8 cellular contexts compared by ENCODE assay signal in genomic region chr5:124746916-124747769, GRCh38. TPM values are rescaled to one million over a fixed set of nuclear protein-coding genes. Genes with fewer than 3 reads are reported as not detected.
DNase-seq lines count a peak whose midpoint lies in the region; ATAC-seq and TF ChIP-seq lines count a peak whose summit lies in the region.

No MANE protein-coding gene starts in this region.

- H3K4me1 Mint-ChIP-seq in CD14-positive monocyte = peaks cover 43% of the 10 kb centered on the region

- TF ChIP-seq POLR2A in uterus (IDR thresholded peaks at IDR 0.05) = peak in 1 of 2 donors; percentile 17

- peaks cover 0 to 3% (median 0%) of the 10 kb centered on the region in 7 donors for H3K9me3 Mint-ChIP-seq in CD14-positive monocyte

- intact Hi-C loops in CD14-positive monocyte (cut with micrococcal nuclease) = loop anchor here in 1 of 2 donors (10.0 kb wide), 1 partner anchor 102 kb away; no protein-coding TSS in a partner anchor
- intact Hi-C loops in uterus (cut with DNase I; ENCODE audit: low total_unique reads) = loop anchor here (10.0 kb wide), 1 partner anchor 72 kb away; no protein-coding TSS in a partner anchor

- H3K4me1 ChIP-seq in mucosa of stomach (ENCODE audit: control insufficient read depth, insufficient read depth, low read length) (peaks cover 5% of the 10 kb centered on the region), uterus (no peaks in the 10 kb centered on the region)

- no peaks in the 10 kb centered on the region for H3K36me3 ChIP-seq in mucosa of stomach (ENCODE audit: control insufficient read depth, insufficient read depth, low read length)
- H3K36me3 ChIP-seq in uterus = no peaks in the 10 kb centered on the region

- peak; percentile 35 for ATAC-seq in GM21515 (IDR thresholded peaks at IDR 0.05; ENCODE audit: unreplicated experiment)

- DNase-seq in CD14-positive monocyte (ENCODE audit: low spot score) = no peak
- DNase-seq in NCI-H187 (lab: John Stamatoyannopoulos, UW) = peak; percentile 51 to 81
- peak; percentile 66 for DNase-seq in UCSD-AML1 (lab: John Stamatoyannopoulos, UW; ENCODE audit: unreplicated experiment)
- DNase-seq in fibroblast of pulmonary artery (ENCODE audit: low read depth) = peak; percentile 98
- peak; percentile 74 to 89 for DNase-seq in uterus
- no peak for DNase-seq in effector CD8-positive, alpha-beta T cell (lab: John Stamatoyannopoulos, UW)

- H3K9me3 ChIP-seq in mucosa of stomach (ENCODE audit: control insufficient read depth, low read length) (no peaks in the 10 kb centered on the region), uterus (no peaks in the 10 kb centered on the region)

- H3K27me3 Mint-ChIP-seq in CD14-positive monocyte (ENCODE audit: low read depth in 3 of 3) = peaks cover 5 to 13% (median 10%) of the 10 kb centered on the region in 3 donors

- peak overlapping the region; percentile 90 to 93 for H3K27ac ChIP-seq in uterus

- H3K4me3 ChIP-seq in fibroblast of pulmonary artery (replicated peaks; ENCODE audit: low read depth, low read length) (peak overlapping the region; percentile 76), mucosa of stomach (ENCODE audit: low read length) (peak overlapping the region; percentile 26), uterus (peak overlapping the region; percentile 49 to 50)

- H3K4me3 Mint-ChIP-seq in CD14-positive monocyte = peak overlapping the region; percentile 82 to 96

- no peak for TF ChIP-seq CTCF in CD14-positive monocyte (IDR thresholded peaks at IDR 0.05)
- no peak for TF ChIP-seq CTCF in fibroblast of pulmonary artery (IDR thresholded peaks at IDR 0.05; ENCODE audit: low read length, missing control alignments)
- no peak for TF ChIP-seq CTCF in uterus (IDR thresholded peaks at IDR 0.05)

- H3K27ac Mint-ChIP-seq in CD14-positive monocyte = peak overlapping the region in 1 of 7 donors; percentile 27

- H3K27me3 ChIP-seq in mucosa of stomach (ENCODE audit: control insufficient read depth, insufficient read depth, low read length) (no peaks in the 10 kb centered on the region), uterus (no peaks in the 10 kb centered on the region)

- H3K9ac ChIP-seq in mucosa of stomach (ENCODE audit: low read length) = peak overlapping the region; percentile 78

- H3K36me3 Mint-ChIP-seq in CD14-positive monocyte = peaks cover 2 to 4% of the 10 kb centered on the region in 2 donors

RNA-seq across cellular contexts. Expression of gene ZNF608, which starts 0.7 kb away (rescaled TPM):
- not detected for polyA plus RNA-seq in CD14-positive monocyte
- total RNA-seq in uterus = 1,000 to 10,000 TPM in 1 of 4 donors, 10 to 100 TPM in 3; 11.1 to 1,086 (median 59.0) TPM

Comparison
In these comparisons a context has a peak if more than half of its experiments do, and no peak if none do; other contexts are left out.
1. DNase-seq: peak in NCI-H187 (2 of 2), UCSD-AML1 (single experiment), fibroblast of pulmonary artery (single experiment) and uterus (2 of 2); none in CD14-positive monocyte (single experiment) and effector CD8-positive, alpha-beta T cell (single experiment).
2. H3K4me3 ChIP-seq: peak in every context shown above with its lines; median percentile 76 in fibroblast of pulmonary artery; 50 in uterus; 26 in mucosa of stomach.